Comparison of ENCODE assay signal across 12 cellular contexts in genomic region chrX:19683817-19684216, GRCh38.
DNase-seq lines count a peak whose midpoint lies in the region; ATAC-seq and TF ChIP-seq lines count a peak whose summit lies in the region.
"Had no signal": no experiment of that assay in that cellular context is flagged by ENCODE, and none has a peak within 500 bp of the region (broad histone marks: within the 10 kb centered on the region; RNA-seq: fewer than 3 reads in every experiment).

No MANE protein-coding gene starts in this region.

- H3K27me3 ChIP-seq in CD8-positive, alpha-beta T cell (ENCODE audit: insufficient read depth, low read length): no peaks in the 10 kb centered on the region
- no peaks in the 10 kb centered on the region for H3K27me3 ChIP-seq in skeletal muscle satellite cell (ENCODE audit: control insufficient read depth, insufficient read depth, low read length)
- H3K27me3 ChIP-seq: hepatocyte had no signal

- peak overlapping the region; percentile 53 for H3K27ac ChIP-seq in CD8-positive, alpha-beta T cell (ENCODE audit: low read depth, low read length)
- H3K27ac ChIP-seq: hepatocyte, thoracic aorta had no signal

- H3K4me2 ChIP-seq in skeletal muscle satellite cell (ENCODE audit: low read length): no peak overlapping the region

- H3K36me3 ChIP-seq in CD8-positive, alpha-beta T cell (ENCODE audit: insufficient read depth, low read length): peaks cover 9% of the 10 kb centered on the region
- no peaks in the 10 kb centered on the region for H3K36me3 ChIP-seq in skeletal muscle satellite cell (ENCODE audit: insufficient read depth, low read length)
- H3K36me3 ChIP-seq: thoracic aorta had no signal

- POLR2A ChIA-PET in CD8-positive, alpha-beta T cell (lab: Charles Lee): no interaction called here
- POLR2A ChIA-PET in activated naive CD8-positive, alpha-beta T cell treated with anti-CD3 and anti-CD28 coated beads, Interleukin-2, amount 10 ng/mL, durations not matched to agents 7 days and 5 days (lab: Charles Lee): interaction anchor here (0.6 kb wide), 1 partner anchor 122 kb away, joined by 4 read pairs; no protein-coding TSS in a partner anchor

- no peaks in the 10 kb centered on the region for H3K9me3 Mint-ChIP-seq in CD8-positive, alpha-beta T cell
- no peaks in the 10 kb centered on the region for H3K9me3 Mint-ChIP-seq in T-helper 1 cell treated with Interleukin-12 subunit alpha and Interleukin-12 subunit beta and Interleukin-4 antibody, amounts not matched to agents 30 μg/mL and 1 μg/mL, for 36 hours
- no peaks in the 10 kb centered on the region for H3K9me3 Mint-ChIP-seq in activated naive CD8-positive, alpha-beta T cell treated with anti-CD3 and anti-CD28 coated beads, Interleukin-2, amount 10 ng/mL, durations not matched to agents 7 days and 5 days

- no peak overlapping the region for H3K4me3 ChIP-seq in CD8-positive, alpha-beta T cell (ENCODE audit: low read depth, low read length)
- H3K4me3 ChIP-seq in skeletal muscle satellite cell (ENCODE audit: low read length): no peak overlapping the region
- H3K4me3 ChIP-seq: hepatocyte, thoracic aorta had no signal

- TF ChIP-seq CTCF in CD8-positive, alpha-beta T cell (IDR thresholded peaks at IDR 0.05): no peak

- peak overlapping the region; percentile 98 for H3K27ac Mint-ChIP-seq in CD8-positive, alpha-beta T cell
- H3K27ac Mint-ChIP-seq in T-helper 1 cell treated with Interleukin-12 subunit alpha and Interleukin-12 subunit beta and Interleukin-4 antibody, amounts not matched to agents 30 μg/mL and 1 μg/mL, for 36 hours: peak overlapping the region; percentile 97
- H3K27ac Mint-ChIP-seq in activated naive CD8-positive, alpha-beta T cell treated with anti-CD3 and anti-CD28 coated beads, Interleukin-2, amount 10 ng/mL, durations not matched to agents 7 days and 5 days: peak overlapping the region; percentile 89

- intact Hi-C loops in CD8-positive, alpha-beta T cell (cut with DNase I, micrococcal nuclease): loop anchor here (2.0 to 5.0 kb wide), 5 partner anchors 48 to 307 kb away; partner anchors contain the start of genes BCLAF3 (in 1 of the 2) and SH3KBP1 (in 1 of the 2)

- H3K4me3 Mint-ChIP-seq in CD8-positive, alpha-beta T cell: no peak overlapping the region
- H3K4me3 Mint-ChIP-seq in T-helper 1 cell treated with Interleukin-12 subunit alpha and Interleukin-12 subunit beta and Interleukin-4 antibody, amounts not matched to agents 30 μg/mL and 1 μg/mL, for 36 hours: peak overlapping the region; percentile 61
- peak overlapping the region; percentile 43 for H3K4me3 Mint-ChIP-seq in activated naive CD8-positive, alpha-beta T cell treated with anti-CD3 and anti-CD28 coated beads, Interleukin-2, amount 10 ng/mL, durations not matched to agents 7 days and 5 days

- H3K36me3 Mint-ChIP-seq in CD8-positive, alpha-beta T cell: peaks cover 59% of the 10 kb centered on the region
- peaks cover 28% of the 10 kb centered on the region for H3K36me3 Mint-ChIP-seq in T-helper 1 cell treated with Interleukin-12 subunit alpha and Interleukin-12 subunit beta and Interleukin-4 antibody, amounts not matched to agents 30 μg/mL and 1 μg/mL, for 36 hours (ENCODE audit: low read depth)
- peaks cover 14% of the 10 kb centered on the region for H3K36me3 Mint-ChIP-seq in activated naive CD8-positive, alpha-beta T cell treated with anti-CD3 and anti-CD28 coated beads, Interleukin-2, amount 10 ng/mL, durations not matched to agents 7 days and 5 days

- CTCF ChIA-PET in CD8-positive, alpha-beta T cell (lab: Charles Lee): no interaction called here

- H3K9ac ChIP-seq in skeletal muscle satellite cell (ENCODE audit: low read depth, low read length): peak overlapping the region; percentile 69

- H3K9me3 ChIP-seq in CD8-positive, alpha-beta T cell (ENCODE audit: low read length): no peaks in the 10 kb centered on the region
- no peaks in the 10 kb centered on the region for H3K9me3 ChIP-seq in skeletal muscle satellite cell (replicated peaks; ENCODE audit: low read length)
- H3K9me3 ChIP-seq: thoracic aorta had no signal

- peak in 4 of 7 experiments; percentile 10 to 52 (median 40) for DNase-seq in CD8-positive, alpha-beta T cell
- DNase-seq in activated naive CD8-positive, alpha-beta T cell treated with anti-CD3 and anti-CD28 coated beads, Interleukin-2, amount 10 ng/mL, durations not matched to agents 7 days and 5 days: no peak
- DNase-seq in NCI-H1436 (lab: John Stamatoyannopoulos, UW) (no peak), NCI-H526 treated with DMSO at 0.1 percent for 48 hours (lab: John Stamatoyannopoulos, UW) (no peak)
- DNase-seq: dorsolateral prefrontal cortex, NCI-H446 treated with DMSO at 0.1 percent for 48 hours had no signal

- peak; percentile 40 for ATAC-seq in CD8-positive, alpha-beta T cell
- ATAC-seq in activated naive CD8-positive, alpha-beta T cell treated with anti-CD3 and anti-CD28 coated beads, Interleukin-2, amount 10 ng/mL, durations not matched to agents 7 days and 5 days (ENCODE audit: low read depth): no peak
- ATAC-seq in GM18873 (IDR thresholded peaks at IDR 0.05; ENCODE audit: low FRiP score, unreplicated experiment) (no peak), GM18517 (IDR thresholded peaks at IDR 0.05; ENCODE audit: unreplicated experiment) (no peak)

- H3K27me3 Mint-ChIP-seq in CD8-positive, alpha-beta T cell (ENCODE audit: low read depth): no peaks in the 10 kb centered on the region
- H3K27me3 Mint-ChIP-seq in T-helper 1 cell treated with Interleukin-12 subunit alpha and Interleukin-12 subunit beta and Interleukin-4 antibody, amounts not matched to agents 30 μg/mL and 1 μg/mL, for 36 hours (ENCODE audit: low read depth): no peaks in the 10 kb centered on the region
- H3K27me3 Mint-ChIP-seq in activated naive CD8-positive, alpha-beta T cell treated with anti-CD3 and anti-CD28 coated beads, Interleukin-2, amount 10 ng/mL, durations not matched to agents 7 days and 5 days: no peaks in the 10 kb centered on the region

- H3K4me1 ChIP-seq in CD8-positive, alpha-beta T cell (ENCODE audit: insufficient read depth, low read length): peaks cover 42% of the 10 kb centered on the region
- H3K4me1 ChIP-seq in skeletal muscle satellite cell (ENCODE audit: control insufficient read depth, insufficient read depth, low read length): peaks cover 23% of the 10 kb centered on the region

- peaks cover 80% of the 10 kb centered on the region for H3K4me1 Mint-ChIP-seq in CD8-positive, alpha-beta T cell (ENCODE audit: low read depth)
- H3K4me1 Mint-ChIP-seq in T-helper 1 cell treated with Interleukin-12 subunit alpha and Interleukin-12 subunit beta and Interleukin-4 antibody, amounts not matched to agents 30 μg/mL and 1 μg/mL, for 36 hours (ENCODE audit: low read depth): peaks cover 64% of the 10 kb centered on the region
- H3K4me1 Mint-ChIP-seq in activated naive CD8-positive, alpha-beta T cell treated with anti-CD3 and anti-CD28 coated beads, Interleukin-2, amount 10 ng/mL, durations not matched to agents 7 days and 5 days: peaks cover 66% of the 10 kb centered on the region

Comparison
In these comparisons a context has a peak if more than half of its experiments do, and no peak if none do; other contexts are left out.
1. DNase-seq: peak in CD8-positive, alpha-beta T cell (4 of 7); none in activated naive CD8-positive, alpha-beta T cell treated with anti-CD3 and anti-CD28 coated beads, Interleukin-2, amount 10 ng/mL, durations not matched to agents 7 days and 5 days (single experiment), NCI-H1436 (single experiment) and NCI-H526 treated with DMSO at 0.1 percent for 48 hours (single experiment).
2. Peak in every context shown above with its lines, with median percentiles within 50 percentile points of each other: H3K27ac Mint-ChIP-seq.